Comparison of ENCODE assay signal across 16 cellular contexts in the genomic region with DNA sequence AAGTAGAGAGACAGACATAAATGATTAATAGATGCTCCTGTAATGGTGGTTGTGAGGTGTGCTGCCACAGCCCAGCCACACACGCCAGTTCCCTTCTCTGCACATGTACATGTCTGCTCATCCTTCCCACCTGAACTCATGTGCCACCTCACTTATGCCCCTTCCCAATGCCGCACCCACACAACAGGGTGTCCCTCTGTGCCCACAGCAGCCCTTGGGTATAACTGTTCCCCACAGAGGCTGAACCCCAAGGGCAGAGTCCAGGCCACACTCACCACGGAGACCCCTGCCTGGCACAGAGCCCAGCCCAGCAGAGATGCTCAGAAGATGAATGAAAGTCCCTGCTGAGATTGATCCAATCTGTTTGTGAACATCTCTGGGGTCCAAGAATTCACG. TPM values are rescaled to one million over a fixed set of nuclear protein-coding genes. Genes with fewer than 3 reads are reported as not detected.
DNase-seq lines count a peak whose midpoint lies in the region; ATAC-seq lines count a peak whose summit lies in the region.
"Had no signal": no experiment of that assay in that cellular context is flagged by ENCODE, and none has a peak within 500 bp of the region (broad histone marks: within the 10 kb centered on the region; RNA-seq: fewer than 3 reads in every experiment).

No MANE protein-coding gene starts in this region.

- H3K4me3 ChIP-seq in CD8-positive, alpha-beta memory T cell (ENCODE audit: low read length): no peak overlapping the region
- no peak overlapping the region for H3K4me3 ChIP-seq in naive thymus-derived CD4-positive, alpha-beta T cell (ENCODE audit: low read length)
- H3K4me3 ChIP-seq: ascending aorta, dorsolateral prefrontal cortex, left lung, right atrium auricular region had no signal

- peak overlapping the region; percentile 75 for H3K27ac Mint-ChIP-seq in T-helper 1 cell treated with Interleukin-12 subunit alpha and Interleukin-12 subunit beta and Interleukin-4 antibody, amounts not matched to agents 30 μg/mL and 1 μg/mL, for 36 hours
- peak overlapping the region; percentile 98 to 100 (median 100) for H3K27ac Mint-ChIP-seq in CD8-positive, alpha-beta memory T cell
- H3K27ac Mint-ChIP-seq in activated T-helper 17 cell treated with anti-CD3 and anti-CD28 coated beads, Interleukin-2, amount 50 U/mL, for 72 hours: peak overlapping the region; percentile 95
- H3K27ac Mint-ChIP-seq in naive thymus-derived CD4-positive, alpha-beta T cell: peak overlapping the region; percentile 8 to 99 (median 79)

- ATAC-seq in activated T-helper 17 cell treated with anti-CD3 and anti-CD28 coated beads, Interleukin-2, amount 50 U/mL, for 72 hours (replicated peaks): no peak
- no peak for ATAC-seq in naive thymus-derived CD4-positive, alpha-beta T cell
- ATAC-seq in HG02623 (IDR thresholded peaks at IDR 0.05; ENCODE audit: unreplicated experiment): no peak

- no peaks in the 10 kb centered on the region for H3K27me3 Mint-ChIP-seq in T-helper 1 cell treated with Interleukin-12 subunit alpha and Interleukin-12 subunit beta and Interleukin-4 antibody, amounts not matched to agents 30 μg/mL and 1 μg/mL, for 36 hours (ENCODE audit: low read depth)
- no peaks in the 10 kb centered on the region for H3K27me3 Mint-ChIP-seq in CD8-positive, alpha-beta memory T cell
- no peaks in the 10 kb centered on the region for H3K27me3 Mint-ChIP-seq in activated T-helper 17 cell treated with anti-CD3 and anti-CD28 coated beads, Interleukin-2, amount 50 U/mL, for 72 hours
- no peaks in the 10 kb centered on the region for H3K27me3 Mint-ChIP-seq in naive thymus-derived CD4-positive, alpha-beta T cell

- intact Hi-C loops in naive thymus-derived CD4-positive, alpha-beta T cell (cut with micrococcal nuclease): no loop called here

- H3K36me3 Mint-ChIP-seq in T-helper 1 cell treated with Interleukin-12 subunit alpha and Interleukin-12 subunit beta and Interleukin-4 antibody, amounts not matched to agents 30 μg/mL and 1 μg/mL, for 36 hours (ENCODE audit: low read depth): peaks cover 53% of the 10 kb centered on the region
- peaks cover 9 to 32% (median 11%) of the 10 kb centered on the region in 3 donors for H3K36me3 Mint-ChIP-seq in CD8-positive, alpha-beta memory T cell
- peaks cover 18% of the 10 kb centered on the region for H3K36me3 Mint-ChIP-seq in activated T-helper 17 cell treated with anti-CD3 and anti-CD28 coated beads, Interleukin-2, amount 50 U/mL, for 72 hours (ENCODE audit: low read depth)
- H3K36me3 Mint-ChIP-seq in naive thymus-derived CD4-positive, alpha-beta T cell: peaks cover 5 to 55% (median 16%) of the 10 kb centered on the region in 5 donors

- H3K36me3 ChIP-seq in CD8-positive, alpha-beta memory T cell (ENCODE audit: insufficient read depth, low read length): no peaks in the 10 kb centered on the region
- H3K36me3 ChIP-seq in naive thymus-derived CD4-positive, alpha-beta T cell (ENCODE audit: control insufficient read depth in 2 of 3, insufficient read depth in 3 of 3, low read length in 3 of 3): peaks cover 0 to 4% (median 0%) of the 10 kb centered on the region in 3 experiments
- H3K36me3 ChIP-seq: left lung had no signal

- DNase-seq in T-helper 1 cell: no peak
- DNase-seq in CD8-positive, alpha-beta memory T cell: no peak
- no peak for DNase-seq in naive thymus-derived CD4-positive, alpha-beta T cell
- no peak for DNase-seq in cerebellar cortex (ENCODE audit: low spot score)
- no peak for DNase-seq in cerebellar nuclear complex (lab: John Stamatoyannopoulos, UW)
- DNase-seq: left lung; stimulated activated CD4-positive, alpha-beta T cell treated with anti-CD3 and anti-CD28 coated beads, Interleukin-4, amount 100 ng/mL, for 24 hours had no signal

- H3K27ac ChIP-seq in CD8-positive, alpha-beta memory T cell (ENCODE audit: low read depth, low read length): no peak overlapping the region
- H3K27ac ChIP-seq in naive thymus-derived CD4-positive, alpha-beta T cell (ENCODE audit: low read depth, low read length): no peak overlapping the region
- H3K27ac ChIP-seq: 22Rv1, ascending aorta, dorsolateral prefrontal cortex, HL-60, right atrium auricular region had no signal

- CTCF ChIA-PET in CD8-positive, alpha-beta memory T cell (lab: Charles Lee): interaction anchor here (8.4 kb wide), 1 partner anchor 19 kb away, joined by 55 read pairs; no protein-coding TSS in a partner anchor
- CTCF ChIA-PET in naive thymus-derived CD4-positive, alpha-beta T cell (lab: Charles Lee): interaction anchor here (5.8 kb wide), 1 partner anchor 29 kb away, joined by 30 read pairs; the partner anchor contains the start of gene IRF1

- no peaks in the 10 kb centered on the region for H3K27me3 ChIP-seq in CD8-positive, alpha-beta memory T cell (ENCODE audit: insufficient read depth, low read length, poor library complexity, severe bottlenecking)
- H3K27me3 ChIP-seq in naive thymus-derived CD4-positive, alpha-beta T cell (ENCODE audit: control insufficient read depth in 2 of 2, insufficient read depth in 2 of 2, low read length in 2 of 2): no peaks in the 10 kb centered on the region
- H3K27me3 ChIP-seq: ascending aorta, dorsolateral prefrontal cortex, left lung, right atrium auricular region had no signal

- H3K4me1 ChIP-seq in CD8-positive, alpha-beta memory T cell (ENCODE audit: insufficient read depth, low read length): peaks cover 98% of the 10 kb centered on the region
- H3K4me1 ChIP-seq in naive thymus-derived CD4-positive, alpha-beta T cell (ENCODE audit: control insufficient read depth in 2 of 2, insufficient read depth in 2 of 2, low read length in 2 of 2): peaks cover 80 to 97% of the 10 kb centered on the region in 2 donors

- peaks cover 90% of the 10 kb centered on the region for H3K4me1 Mint-ChIP-seq in T-helper 1 cell treated with Interleukin-12 subunit alpha and Interleukin-12 subunit beta and Interleukin-4 antibody, amounts not matched to agents 30 μg/mL and 1 μg/mL, for 36 hours (ENCODE audit: low read depth)
- H3K4me1 Mint-ChIP-seq in CD8-positive, alpha-beta memory T cell: peaks cover 97 to 100% (median 100%) of the 10 kb centered on the region in 3 donors
- H3K4me1 Mint-ChIP-seq in activated T-helper 17 cell treated with anti-CD3 and anti-CD28 coated beads, Interleukin-2, amount 50 U/mL, for 72 hours: peaks cover 75% of the 10 kb centered on the region
- peaks cover 76 to 97% (median 93%) of the 10 kb centered on the region in 7 donors for H3K4me1 Mint-ChIP-seq in naive thymus-derived CD4-positive, alpha-beta T cell

- H3K9me3 Mint-ChIP-seq in T-helper 1 cell treated with Interleukin-12 subunit alpha and Interleukin-12 subunit beta and Interleukin-4 antibody, amounts not matched to agents 30 μg/mL and 1 μg/mL, for 36 hours: no peaks in the 10 kb centered on the region
- no peaks in the 10 kb centered on the region for H3K9me3 Mint-ChIP-seq in CD8-positive, alpha-beta memory T cell
- no peaks in the 10 kb centered on the region for H3K9me3 Mint-ChIP-seq in activated T-helper 17 cell treated with anti-CD3 and anti-CD28 coated beads, Interleukin-2, amount 50 U/mL, for 72 hours
- H3K9me3 Mint-ChIP-seq in naive thymus-derived CD4-positive, alpha-beta T cell: peaks cover 0 to 3% (median 0%) of the 10 kb centered on the region in 11 donors
- H3K9me3 Mint-ChIP-seq: neural crest cell had no signal

- H3K9me3 ChIP-seq in CD8-positive, alpha-beta memory T cell (ENCODE audit: low read length): no peaks in the 10 kb centered on the region
- H3K9me3 ChIP-seq in naive thymus-derived CD4-positive, alpha-beta T cell (ENCODE audit: control insufficient read depth in 2 of 3, low read length in 3 of 3): no peaks in the 10 kb centered on the region
- H3K9me3 ChIP-seq: ascending aorta, left lung, right atrium auricular region had no signal

- POLR2A ChIA-PET in CD8-positive, alpha-beta memory T cell (lab: Charles Lee): interaction anchor here (1.2 to 8.4 kb wide), 2 partner anchors 15 to 26 kb away, joined by 3 to 182 read pairs; no protein-coding TSS in a partner anchor
- POLR2A ChIA-PET in naive thymus-derived CD4-positive, alpha-beta T cell (lab: Charles Lee): interaction anchor here (8.2 to 8.5 kb wide), 2 partner anchors 30 to 34 kb away, joined by 182 to 226 read pairs; partner anchors contain the start of gene IRF1

- H3K4me3 Mint-ChIP-seq in T-helper 1 cell treated with Interleukin-12 subunit alpha and Interleukin-12 subunit beta and Interleukin-4 antibody, amounts not matched to agents 30 μg/mL and 1 μg/mL, for 36 hours: peak overlapping the region; percentile 22
- H3K4me3 Mint-ChIP-seq in CD8-positive, alpha-beta memory T cell: peak overlapping the region in 6 of 7 donors; percentile 7 to 76 (median 56)
- peak overlapping the region; percentile 80 for H3K4me3 Mint-ChIP-seq in activated T-helper 17 cell treated with anti-CD3 and anti-CD28 coated beads, Interleukin-2, amount 50 U/mL, for 72 hours
- peak overlapping the region in 7 of 10 donors; percentile 27 to 73 (median 51) for H3K4me3 Mint-ChIP-seq in naive thymus-derived CD4-positive, alpha-beta T cell
- H3K4me3 Mint-ChIP-seq: neural crest cell had no signal

RNA-seq across cellular contexts. Expression of gene IRF1, which starts 29.7 kb away (rescaled TPM):
- total RNA-seq in CD8-positive, alpha-beta memory T cell: 100 to 1,000 TPM; 115 to 121 TPM
- polyA plus RNA-seq in CD8-positive, alpha-beta memory T cell: 204 TPM
- total RNA-seq in activated T-helper 17 cell treated with anti-CD3 and anti-CD28 coated beads, Interleukin-2, amount 50 U/mL, for 72 hours: 100 to 1,000 TPM; 125 to 174 TPM
- total RNA-seq in naive thymus-derived CD4-positive, alpha-beta T cell: 100 to 1,000 TPM; 118 to 632 (median 549) TPM
- 100 to 1,000 TPM; 148 to 174 TPM for polyA plus RNA-seq in naive thymus-derived CD4-positive, alpha-beta T cell

Comparison
In these comparisons a context has a peak if more than half of its experiments do, and no peak if none do; other contexts are left out.
1. H3K4me3 Mint-ChIP-seq: peak in every context shown above with its lines; median percentile 80 in activated T-helper 17 cell treated with anti-CD3 and anti-CD28 coated beads, Interleukin-2, amount 50 U/mL, for 72 hours; 56 in CD8-positive, alpha-beta memory T cell; 51 in naive thymus-derived CD4-positive, alpha-beta T cell; 22 in T-helper 1 cell treated with Interleukin-12 subunit alpha and Interleukin-12 subunit beta and Interleukin-4 antibody, amounts not matched to agents 30 μg/mL and 1 μg/mL, for 36 hours.